In genomic region chr11:19632435-19632834, GRCh38 we compare ENCODE assay signal across 19 cellular contexts.
DNase-seq lines count a peak whose midpoint lies in the region; ATAC-seq and TF ChIP-seq lines count a peak whose summit lies in the region.
"Had no signal": no experiment of that assay in that cellular context is flagged by ENCODE, and none has a peak within 500 bp of the region (broad histone marks: within the 10 kb centered on the region; RNA-seq: fewer than 3 reads in every experiment).

No MANE protein-coding gene starts in this region.

- H3K4me1 Mint-ChIP-seq in activated T-helper 2 cell treated with anti-CD3 and anti-CD28 coated beads, Interferon-gamma antibody, Interleukin-2, Interleukin-4, amounts not matched to agents 10 μg/mL and 5 μg/mL and 100 μg/mL, durations not matched to agents 14 hours and 24 hours and 36 hours (ENCODE audit: low read depth): no peaks in the 10 kb centered on the region
- H3K4me1 Mint-ChIP-seq: activated CD4-positive, alpha-beta T cell treated with anti-CD3 and anti-CD28 coated beads for 36 hours had no signal

- no peaks in the 10 kb centered on the region for H3K36me3 ChIP-seq in ascending aorta
- no peaks in the 10 kb centered on the region for H3K36me3 ChIP-seq in subcutaneous abdominal adipose tissue (ENCODE audit: control insufficient read depth in 5 of 5, insufficient read depth in 5 of 5, low read length in 5 of 5)

- H3K27ac Mint-ChIP-seq in activated T-helper 2 cell treated with anti-CD3 and anti-CD28 coated beads, Interferon-gamma antibody, Interleukin-2, Interleukin-4, amounts not matched to agents 10 μg/mL and 5 μg/mL and 100 μg/mL, durations not matched to agents 14 hours and 24 hours and 36 hours: no peak overlapping the region
- H3K27ac Mint-ChIP-seq: activated CD4-positive, alpha-beta T cell treated with anti-CD3 and anti-CD28 coated beads for 36 hours had no signal

- H3K27me3 Mint-ChIP-seq in activated T-helper 2 cell treated with anti-CD3 and anti-CD28 coated beads, Interferon-gamma antibody, Interleukin-2, Interleukin-4, amounts not matched to agents 10 μg/mL and 5 μg/mL and 100 μg/mL, durations not matched to agents 14 hours and 24 hours and 36 hours (ENCODE audit: low read depth): no peaks in the 10 kb centered on the region

- H3K27ac ChIP-seq in ascending aorta (peak overlapping the region; percentile 89 to 90), subcutaneous abdominal adipose tissue (ENCODE audit: low read depth, low read length) (peak overlapping the region; percentile 58)
- H3K27ac ChIP-seq: C4-2B, psoas muscle had no signal

- no peaks in the 10 kb centered on the region for H3K9me3 ChIP-seq in ascending aorta
- peaks cover 0 to 9% (median 0%) of the 10 kb centered on the region in 5 donors for H3K9me3 ChIP-seq in subcutaneous abdominal adipose tissue (ENCODE audit: control insufficient read depth in 5 of 5, low read length in 5 of 5)
- H3K9me3 ChIP-seq: psoas muscle had no signal

- TF ChIP-seq CTCF in ascending aorta (IDR thresholded peaks at IDR 0.05): no peak
- TF ChIP-seq CTCF in fibroblast of villous mesenchyme (IDR thresholded peaks at IDR 0.05; ENCODE audit: insufficient read depth, low read depth, low read length): no peak

- DNase-seq in HCEC 1CT (peak; percentile 51), ascending aorta (ENCODE audit: low spot score in 2 of 2) (no peak), fibroblast of villous mesenchyme (ENCODE audit: low read depth) (peak; percentile 41)
- no peak for DNase-seq in activated CD4-positive, alpha-beta T cell treated with anti-CD3 and anti-CD28 coated beads, Interleukin-2, amount 50 U/mL, for 1 hour
- DNase-seq in activated CD8-positive, alpha-beta memory T cell treated with anti-CD3 and anti-CD28 coated beads for 24 hours: no peak
- no peak for DNase-seq in activated T-helper 2 cell treated with anti-CD3 and anti-CD28 coated beads, Interferon-gamma antibody, Interleukin-2, Interleukin-4, amounts not matched to agents 10 μg/mL and 5 μg/mL and 100 μg/mL, durations not matched to agents 14 hours and 24 hours and 36 hours (ENCODE audit: low spot score)
- DNase-seq: activated CD4-positive, alpha-beta T cell treated with anti-CD3 and anti-CD28 coated beads for 36 hours; activated T-cell treated with anti-CD3 and anti-CD28 coated beads, Interleukin-2, amount 50 U/mL, for 4 hours; amniotic stem cell; islet precursor cell; Karpas-422; NCI-H1930; NCI-H526 treated with DMSO at 0.1 percent for 48 hours; psoas muscle; RPMI8226; T-helper 2 cell had no signal

- peaks cover 21 to 54% of the 10 kb centered on the region in 2 donors for H3K4me1 ChIP-seq in ascending aorta
- peaks cover 7 to 40% (median 38%) of the 10 kb centered on the region in 5 donors for H3K4me1 ChIP-seq in subcutaneous abdominal adipose tissue (ENCODE audit: control insufficient read depth in 5 of 5, insufficient read depth in 5 of 5, low read length in 5 of 5)

- ATAC-seq in GM18519 (IDR thresholded peaks at IDR 0.05; ENCODE audit: low FRiP score, unreplicated experiment): no peak
- ATAC-seq: activated CD4-positive, alpha-beta T cell treated with anti-CD3 and anti-CD28 coated beads for 36 hours; activated T-cell treated with anti-CD3 and anti-CD28 coated beads, Interleukin-2, amount 50 U/mL, for 4 hours had no signal

- no peak overlapping the region for H3K4me3 Mint-ChIP-seq in activated T-helper 2 cell treated with anti-CD3 and anti-CD28 coated beads, Interferon-gamma antibody, Interleukin-2, Interleukin-4, amounts not matched to agents 10 μg/mL and 5 μg/mL and 100 μg/mL, durations not matched to agents 14 hours and 24 hours and 36 hours (ENCODE audit: low read depth)
- H3K4me3 Mint-ChIP-seq: activated CD4-positive, alpha-beta T cell treated with anti-CD3 and anti-CD28 coated beads for 36 hours; activated T-cell treated with anti-CD3 and anti-CD28 coated beads, Interleukin-2, amount 50 U/mL, for 4 hours had no signal

- H3K27me3 ChIP-seq in ascending aorta: no peaks in the 10 kb centered on the region
- no peaks in the 10 kb centered on the region for H3K27me3 ChIP-seq in subcutaneous abdominal adipose tissue (ENCODE audit: control insufficient read depth in 5 of 5, insufficient read depth in 4 of 5, low read length in 5 of 5)

- H3K36me3 Mint-ChIP-seq in activated T-helper 2 cell treated with anti-CD3 and anti-CD28 coated beads, Interferon-gamma antibody, Interleukin-2, Interleukin-4, amounts not matched to agents 10 μg/mL and 5 μg/mL and 100 μg/mL, durations not matched to agents 14 hours and 24 hours and 36 hours (ENCODE audit: low read depth): no peaks in the 10 kb centered on the region

- intact Hi-C loops in ascending aorta (cut with DNase I): loop anchor here (5.0 kb wide), 2 partner anchors 40 to 95 kb away; no protein-coding TSS in a partner anchor
- intact Hi-C loops in activated T-helper 2 cell treated with anti-CD3 and anti-CD28 coated beads, Interferon-gamma antibody, Interleukin-2, Interleukin-4, amounts not matched to agents 10 μg/mL and 5 μg/mL and 100 μg/mL, durations not matched to agents 14 hours and 24 hours and 36 hours (cut with micrococcal nuclease): no loop called here

- peak overlapping the region in 1 of 2 donors; percentile 13 for H3K4me3 ChIP-seq in ascending aorta
- H3K4me3 ChIP-seq in fibroblast of villous mesenchyme (ENCODE audit: low read depth, low read length): no peak overlapping the region
- no peak overlapping the region for H3K4me3 ChIP-seq in subcutaneous abdominal adipose tissue (ENCODE audit: low read depth in 1 of 5, low read length in 5 of 5)
- H3K4me3 ChIP-seq: psoas muscle had no signal

- H3K9ac ChIP-seq in subcutaneous abdominal adipose tissue (ENCODE audit: low read length in 5 of 5): no peak overlapping the region

- H3K9me3 Mint-ChIP-seq in activated T-helper 2 cell treated with anti-CD3 and anti-CD28 coated beads, Interferon-gamma antibody, Interleukin-2, Interleukin-4, amounts not matched to agents 10 μg/mL and 5 μg/mL and 100 μg/mL, durations not matched to agents 14 hours and 24 hours and 36 hours: no peaks in the 10 kb centered on the region

Comparison
In these comparisons a context has a peak if more than half of its experiments do, and no peak if none do; other contexts are left out.
1. DNase-seq: peak in HCEC 1CT (single experiment) and fibroblast of villous mesenchyme (single experiment); none in ascending aorta (0 of 2), activated CD4-positive, alpha-beta T cell treated with anti-CD3 and anti-CD28 coated beads, Interleukin-2, amount 50 U/mL, for 1 hour (single experiment), activated CD8-positive, alpha-beta memory T cell treated with anti-CD3 and anti-CD28 coated beads for 24 hours (single experiment) and activated T-helper 2 cell treated with anti-CD3 and anti-CD28 coated beads, Interferon-gamma antibody, Interleukin-2, Interleukin-4, amounts not matched to agents 10 μg/mL and 5 μg/mL and 100 μg/mL, durations not matched to agents 14 hours and 24 hours and 36 hours (single experiment).